In the genomic region with DNA sequence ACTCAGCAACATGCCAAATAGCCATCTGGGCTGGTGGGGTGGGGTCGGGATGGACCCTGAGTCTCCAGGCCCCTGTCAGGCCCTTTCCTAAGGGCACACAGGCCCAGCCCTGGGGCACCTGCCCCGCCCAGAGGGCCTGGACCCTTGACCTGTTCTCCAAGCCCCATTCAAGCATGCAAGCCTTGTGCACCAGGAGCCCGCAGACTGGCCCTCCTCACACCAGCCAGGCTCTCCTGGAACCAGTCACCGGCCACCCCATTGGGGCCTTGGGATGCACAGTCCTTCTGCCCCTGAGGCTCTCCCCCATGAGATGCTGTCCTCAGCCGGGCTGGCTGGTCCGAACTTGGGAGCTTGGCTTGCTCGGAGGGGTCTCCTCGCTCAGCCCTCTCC, we compare ENCODE assay signal across 16 cellular contexts. TPM values are rescaled to one million over a fixed set of nuclear protein-coding genes. Genes with fewer than 3 reads are reported as not detected.
DNase-seq lines count a peak whose midpoint lies in the region; ATAC-seq, FAIRE-seq and TF ChIP-seq lines count a peak whose summit lies in the region.
"Had no signal": no experiment of that assay in that cellular context is flagged by ENCODE, and none has a peak within 500 bp of the region (broad histone marks: within the 10 kb centered on the region; RNA-seq: fewer than 3 reads in every experiment).

No MANE protein-coding gene starts in this region.

- H3K27ac ChIP-seq in HepG2 (ENCODE audit: extremely low read length, insufficient read depth, low read length): no peak overlapping the region
- H3K27ac ChIP-seq in thymus (ENCODE audit: low read depth): peak overlapping the region; percentile 61

- peaks cover 26% of the 10 kb centered on the region for H3K4me1 Mint-ChIP-seq in activated T-helper 2 cell treated with anti-CD3 and anti-CD28 coated beads, Interferon-gamma antibody, Interleukin-2, Interleukin-4, amounts not matched to agents 10 μg/mL and 5 μg/mL and 100 μg/mL, durations not matched to agents 14 hours and 24 hours and 36 hours (ENCODE audit: low read depth)
- peaks cover 5% of the 10 kb centered on the region for H3K4me1 Mint-ChIP-seq in mesothelial cell of epicardium
- H3K4me1 Mint-ChIP-seq in stimulated activated effector memory CD8-positive, alpha-beta T cell treated with anti-CD3 and anti-CD28 coated beads, Interleukin-12 subunit alpha, Interleukin-12 subunit beta, amount 100 ng/mL, for 72 hours: peaks cover 31% of the 10 kb centered on the region

- H2AFZ ChIP-seq in HepG2 (ENCODE audit: low read length): no peak overlapping the region

- TF ChIP-seq CTCF in HepG2 (CRISPR knock-in tag; IDR thresholded peaks at IDR 0.05): no peak
- TF ChIP-seq CTCF in mesothelial cell of epicardium (IDR thresholded peaks at IDR 0.05; ENCODE audit: unreplicated experiment): no peak

- CTCF ChIA-PET in HepG2 (lab: Yijun Ruan, JAX; ENCODE audit: low intra/inter-chr PET ratio, low total read pairs): no interaction called here

- peaks cover 63% of the 10 kb centered on the region for H3K4me1 ChIP-seq in HepG2 (ENCODE audit: insufficient read depth, low read length)
- H3K4me1 ChIP-seq in thymus (ENCODE audit: control insufficient read depth, insufficient read depth, low read length): peaks cover 87% of the 10 kb centered on the region

- intact Hi-C loops in activated T-helper 2 cell treated with anti-CD3 and anti-CD28 coated beads, Interferon-gamma antibody, Interleukin-2, Interleukin-4, amounts not matched to agents 10 μg/mL and 5 μg/mL and 100 μg/mL, durations not matched to agents 14 hours and 24 hours and 36 hours (cut with micrococcal nuclease): no loop called here
- intact Hi-C loops in HepG2 (cut with micrococcal nuclease; ENCODE audit: unreplicated experiment): no loop called here

- H3K4me2 ChIP-seq in HepG2 (ENCODE audit: low read depth, low read length): no peak overlapping the region

- H3K27me3 Mint-ChIP-seq in activated T-helper 2 cell treated with anti-CD3 and anti-CD28 coated beads, Interferon-gamma antibody, Interleukin-2, Interleukin-4, amounts not matched to agents 10 μg/mL and 5 μg/mL and 100 μg/mL, durations not matched to agents 14 hours and 24 hours and 36 hours (ENCODE audit: low read depth): peaks cover 6% of the 10 kb centered on the region
- H3K27me3 Mint-ChIP-seq in mesothelial cell of epicardium (ENCODE audit: low read depth): peaks cover 60% of the 10 kb centered on the region
- H3K27me3 Mint-ChIP-seq: natural killer cell treated with Interleukin-12 subunit alpha and Interleukin-12 subunit beta and Interleukin-15 and Interleukin-18, amount 100 ng/mL, for 72 hours had no signal

- WGBS in HepG2 (ENCODE audit: low lambda C conversion rate): 53% methylated on average over 5 of the region's 8 CpGs
- WGBS in thymus: 96% methylated on average over 8 of the region's 8 CpGs

- H3K4me3 ChIP-seq in HepG2 (replicated peaks in 1 of 3; ENCODE audit: insufficient read depth in 1 of 3, low read depth in 2 of 3, low read length in 3 of 3) (no peak overlapping the region), thymus (ENCODE audit: low read length) (no peak overlapping the region)
- H3K4me3 ChIP-seq: lung, thyroid gland had no signal

- TF ChIP-seq EP300 in HepG2 (IDR thresholded peaks at IDR 0.05; ENCODE audit: low read depth in 2 of 2, low read length in 2 of 2) (no peak), HepG2 (CRISPR knock-in tag; IDR thresholded peaks at IDR 0.05; ENCODE audit: borderline replicate concordance) (no peak)

- H3K9ac ChIP-seq in HepG2 (ENCODE audit: insufficient read depth, low read depth, low read length): no peak overlapping the region

- H4K20me1 ChIP-seq in HepG2 (ENCODE audit: insufficient read depth, low read length): no peaks in the 10 kb centered on the region

- H3K36me3 ChIP-seq in HepG2 (replicated peaks in 1 of 2; ENCODE audit: control insufficient read depth in 1 of 2, insufficient read depth in 2 of 2, low read length in 2 of 2): no peaks in the 10 kb centered on the region
- peaks cover 4% of the 10 kb centered on the region for H3K36me3 ChIP-seq in thymus (ENCODE audit: control insufficient read depth, insufficient read depth)
- H3K36me3 ChIP-seq: thyroid gland had no signal

- H3K36me3 Mint-ChIP-seq in activated T-helper 2 cell treated with anti-CD3 and anti-CD28 coated beads, Interferon-gamma antibody, Interleukin-2, Interleukin-4, amounts not matched to agents 10 μg/mL and 5 μg/mL and 100 μg/mL, durations not matched to agents 14 hours and 24 hours and 36 hours (ENCODE audit: low read depth): no peaks in the 10 kb centered on the region
- H3K36me3 Mint-ChIP-seq in mesothelial cell of epicardium: no peaks in the 10 kb centered on the region
- no peaks in the 10 kb centered on the region for H3K36me3 Mint-ChIP-seq in stimulated activated effector memory CD8-positive, alpha-beta T cell treated with anti-CD3 and anti-CD28 coated beads, Interleukin-12 subunit alpha, Interleukin-12 subunit beta, amount 100 ng/mL, for 72 hours
- H3K36me3 Mint-ChIP-seq: CD4-positive, CD25-positive, alpha-beta regulatory T cell; immature natural killer cell; natural killer cell treated with Interleukin-12 subunit alpha and Interleukin-12 subunit beta and Interleukin-15 and Interleukin-18, amount 100 ng/mL, for 72 hours had no signal

- H3K9me3 ChIP-seq in HepG2 (ENCODE audit: low read length) (no peaks in the 10 kb centered on the region), thymus (ENCODE audit: control insufficient read depth) (no peaks in the 10 kb centered on the region)
- H3K9me3 ChIP-seq: thyroid gland had no signal

- no peaks in the 10 kb centered on the region for H3K9me3 Mint-ChIP-seq in activated T-helper 2 cell treated with anti-CD3 and anti-CD28 coated beads, Interferon-gamma antibody, Interleukin-2, Interleukin-4, amounts not matched to agents 10 μg/mL and 5 μg/mL and 100 μg/mL, durations not matched to agents 14 hours and 24 hours and 36 hours
- H3K9me3 Mint-ChIP-seq in mesothelial cell of epicardium: no peaks in the 10 kb centered on the region
- no peaks in the 10 kb centered on the region for H3K9me3 Mint-ChIP-seq in stimulated activated effector memory CD8-positive, alpha-beta T cell treated with anti-CD3 and anti-CD28 coated beads, Interleukin-12 subunit alpha, Interleukin-12 subunit beta, amount 100 ng/mL, for 72 hours
- H3K9me3 Mint-ChIP-seq: CD4-positive, CD25-positive, alpha-beta regulatory T cell; immature natural killer cell; natural killer cell treated with Interleukin-12 subunit alpha and Interleukin-12 subunit beta and Interleukin-15 and Interleukin-18, amount 100 ng/mL, for 72 hours had no signal

- FAIRE-seq in HepG2 (lab: Jason Lieb, UNC): no peak
- FAIRE-seq: GM12892 had no signal

- no TSS peak for BruUV-seq in HepG2 (replicated peaks; lab: Mats Ljungman, UMichigan)

- ATAC-seq in HepG2: no peak
- ATAC-seq in stimulated activated effector memory CD8-positive, alpha-beta T cell treated with anti-CD3 and anti-CD28 coated beads, Interleukin-12 subunit alpha, Interleukin-12 subunit beta, amount 100 ng/mL, for 72 hours: no peak
- ATAC-seq: natural killer cell treated with Interleukin-12 subunit alpha and Interleukin-12 subunit beta and Interleukin-15 and Interleukin-18, amount 100 ng/mL, for 72 hours had no signal

- TF ChIP-seq RAD21 in HepG2 (CRISPR knock-in tag; IDR thresholded peaks at IDR 0.05): no peak

- H3K27me3 ChIP-seq in HepG2 (ENCODE audit: control insufficient read depth in 1 of 2, insufficient read depth in 2 of 2, low read length in 2 of 2) (no peaks in the 10 kb centered on the region), thymus (ENCODE audit: control insufficient read depth, insufficient read depth) (no peaks in the 10 kb centered on the region)
- H3K27me3 ChIP-seq: thyroid gland had no signal

- in situ Hi-C loops in HepG2 (cut with HindIII; ENCODE audit: extremely low pct_ligation_motif_present, low pct_unique_long_range_greater_than_20kb): no loop called here

- POLR2A ChIA-PET in HepG2 (lab: Yijun Ruan, JAX): interaction anchor here (1.3 kb wide), 1 partner anchor 9 kb away, joined by 3 read pairs; no protein-coding TSS in a partner anchor

- peak; percentile 50 for DNase-seq in activated CD8-positive, alpha-beta memory T cell treated with anti-CD3 and anti-CD28 coated beads for 24 hours
- no peak for DNase-seq in activated CD8-positive, alpha-beta memory T cell treated with anti-CD3 and anti-CD28 coated beads, Interleukin-2, amount 50 U/mL, for 48 hours
- DNase-seq in activated T-helper 2 cell treated with anti-CD3 and anti-CD28 coated beads, Interferon-gamma antibody, Interleukin-2, Interleukin-4, amounts not matched to agents 10 μg/mL and 5 μg/mL and 100 μg/mL, durations not matched to agents 14 hours and 24 hours and 36 hours (ENCODE audit: low spot score): peak; percentile 6
- DNase-seq in HepG2 (ENCODE audit: low spot score) (no peak), mesothelial cell of epicardium (ENCODE audit: low spot score in 2 of 2, unreplicated experiment in 2 of 2) (no peak), medulla oblongata (ENCODE audit: extremely low spot score) (no peak)
- no peak for DNase-seq in stimulated activated effector memory CD8-positive, alpha-beta T cell treated with anti-CD3 and anti-CD28 coated beads, Interleukin-12 subunit alpha, Interleukin-12 subunit beta, amount 100 ng/mL, for 72 hours (ENCODE audit: low spot score in 2 of 2)
- DNase-seq: CD4-positive, CD25-positive, alpha-beta regulatory T cell; immature natural killer cell; NCI-H1694; NK-92 treated with Interleukin-12 subunit alpha and Interleukin-12 subunit beta, amount 100 ng/mL, for 24 hours had no signal

- no peak overlapping the region for H3K27ac Mint-ChIP-seq in activated T-helper 2 cell treated with anti-CD3 and anti-CD28 coated beads, Interferon-gamma antibody, Interleukin-2, Interleukin-4, amounts not matched to agents 10 μg/mL and 5 μg/mL and 100 μg/mL, durations not matched to agents 14 hours and 24 hours and 36 hours
- no peak overlapping the region for H3K27ac Mint-ChIP-seq in mesothelial cell of epicardium
- H3K27ac Mint-ChIP-seq in stimulated activated effector memory CD8-positive, alpha-beta T cell treated with anti-CD3 and anti-CD28 coated beads, Interleukin-12 subunit alpha, Interleukin-12 subunit beta, amount 100 ng/mL, for 72 hours: no peak overlapping the region
- H3K27ac Mint-ChIP-seq: immature natural killer cell; natural killer cell treated with Interleukin-12 subunit alpha and Interleukin-12 subunit beta and Interleukin-15 and Interleukin-18, amount 100 ng/mL, for 72 hours had no signal

- no peak for TF ChIP-seq POLR2A in HepG2 (IDR thresholded peaks at IDR 0.05; ENCODE audit: insufficient read depth in 1 of 2, low read depth in 2 of 2, low read length in 2 of 2)

- H3K79me2 ChIP-seq in HepG2 (ENCODE audit: insufficient read depth, low read length): no peaks in the 10 kb centered on the region

- no peak overlapping the region for H3K4me3 Mint-ChIP-seq in activated T-helper 2 cell treated with anti-CD3 and anti-CD28 coated beads, Interferon-gamma antibody, Interleukin-2, Interleukin-4, amounts not matched to agents 10 μg/mL and 5 μg/mL and 100 μg/mL, durations not matched to agents 14 hours and 24 hours and 36 hours (ENCODE audit: low read depth)
- no peak overlapping the region for H3K4me3 Mint-ChIP-seq in mesothelial cell of epicardium
- no peak overlapping the region for H3K4me3 Mint-ChIP-seq in stimulated activated effector memory CD8-positive, alpha-beta T cell treated with anti-CD3 and anti-CD28 coated beads, Interleukin-12 subunit alpha, Interleukin-12 subunit beta, amount 100 ng/mL, for 72 hours
- H3K4me3 Mint-ChIP-seq: CD4-positive, CD25-positive, alpha-beta regulatory T cell; immature natural killer cell; natural killer cell treated with Interleukin-12 subunit alpha and Interleukin-12 subunit beta and Interleukin-15 and Interleukin-18, amount 100 ng/mL, for 72 hours had no signal

RNA-seq across cellular contexts. Expression of a gene that starts 20.6 kb away (rescaled TPM):
- total RNA-seq in activated T-helper 2 cell treated with anti-CD3 and anti-CD28 coated beads, Interferon-gamma antibody, Interleukin-2, Interleukin-4, amounts not matched to agents 10 μg/mL and 5 μg/mL and 100 μg/mL, durations not matched to agents 14 hours and 24 hours and 36 hours: 127 and 132 TPM in 2 replicates
- total RNA-seq in HepG2 (2016; rRNA removed; fragmentation: Illumina TruSeq; extraction: Trizol) (25.1 and 27.8 TPM in 2 replicates), mesothelial cell of epicardium (26.9 to 29.5 TPM (median 28.1 TPM) in 3 replicates)
- 1.4 and 2.8 TPM in 2 replicates for total RNA-seq in HepG2 (2016; cell fraction: cytosol; rRNA removed; fragmentation: Illumina TruSeq; extraction: Trizol; ENCODE audit: low read depth)
- total RNA-seq in HepG2 (2016; cell fraction: insoluble cytoplasmic fraction; rRNA removed; fragmentation: Illumina TruSeq; extraction: Trizol): 21.2 and 24.1 TPM in 2 replicates
- total RNA-seq in HepG2 (2016; cell fraction: membrane; rRNA removed; fragmentation: Illumina TruSeq; extraction: Trizol): 6.8 and 8.3 TPM in 2 replicates
- total RNA-seq in HepG2 (2016; cell fraction: nucleus; rRNA removed; fragmentation: Illumina TruSeq; extraction: Trizol): 13.1 and 18.9 TPM in 2 replicates
- polyA plus RNA-seq in HepG2 (2011; rRNA removed) (16.8 and 18.8 TPM in 2 replicates), thymus (107 TPM)
- polyA plus RNA-seq in HepG2 (2011; cell fraction: cytosol; rRNA removed): 9.1 and 11.1 TPM in 2 replicates
- 12.3 and 14.2 TPM in 2 replicates for polyA plus RNA-seq in HepG2 (2011; cell fraction: nucleus; rRNA removed)
- 22.0 and 24.4 TPM in 2 replicates for polyA plus RNA-seq in HepG2 (2012)
- 1.1 and 2.1 TPM in 2 replicates for polyA plus RNA-seq in HepG2 (2016; cell fraction: cytosol; fragmentation: Illumina TruSeq; extraction: Trizol; ENCODE audit: low read depth)
- polyA plus RNA-seq in HepG2 (2016; cell fraction: insoluble cytoplasmic fraction; fragmentation: Illumina TruSeq; extraction: Trizol; ENCODE audit: low read depth): 31.2 and 34.3 TPM in 2 replicates
- 5.5 and 7.5 TPM in 2 replicates for polyA plus RNA-seq in HepG2 (2016; cell fraction: membrane; fragmentation: Illumina TruSeq; extraction: Trizol; ENCODE audit: low read depth)
- 30.0 and 34.4 TPM in 2 replicates for polyA plus RNA-seq in HepG2 (2016; cell fraction: nucleus; fragmentation: Illumina TruSeq; extraction: Trizol; ENCODE audit: insufficient read depth, low read depth)
- polyA minus RNA-seq in HepG2 (2011; rRNA and poly(A)+ RNA removed; ENCODE audit: low replicate concordance): 23.8 and 65.8 TPM in 2 replicates
- polyA minus RNA-seq in HepG2 (2011; cell fraction: cytosol; rRNA and poly(A)+ RNA removed): 12.2 and 13.9 TPM in 2 replicates
- polyA minus RNA-seq in HepG2 (2011; cell fraction: nucleus; rRNA and poly(A)+ RNA removed): 6.3 and 8.8 TPM in 2 replicates

Comparison
In these comparisons a context has a peak if more than half of its experiments do, and no peak if none do; other contexts are left out.
1. DNase-seq: peak in activated CD8-positive, alpha-beta memory T cell treated with anti-CD3 and anti-CD28 coated beads for 24 hours (single experiment) and activated T-helper 2 cell treated with anti-CD3 and anti-CD28 coated beads, Interferon-gamma antibody, Interleukin-2, Interleukin-4, amounts not matched to agents 10 μg/mL and 5 μg/mL and 100 μg/mL, durations not matched to agents 14 hours and 24 hours and 36 hours (single experiment); none in activated CD8-positive, alpha-beta memory T cell treated with anti-CD3 and anti-CD28 coated beads, Interleukin-2, amount 50 U/mL, for 48 hours (single experiment), HepG2 (single experiment), mesothelial cell of epicardium (0 of 2), medulla oblongata (single experiment) and stimulated activated effector memory CD8-positive, alpha-beta T cell treated with anti-CD3 and anti-CD28 coated beads, Interleukin-12 subunit alpha, Interleukin-12 subunit beta, amount 100 ng/mL, for 72 hours (0 of 2).